Comparison of ENCODE assay signal across 2 cellular contexts in the genomic region with DNA sequence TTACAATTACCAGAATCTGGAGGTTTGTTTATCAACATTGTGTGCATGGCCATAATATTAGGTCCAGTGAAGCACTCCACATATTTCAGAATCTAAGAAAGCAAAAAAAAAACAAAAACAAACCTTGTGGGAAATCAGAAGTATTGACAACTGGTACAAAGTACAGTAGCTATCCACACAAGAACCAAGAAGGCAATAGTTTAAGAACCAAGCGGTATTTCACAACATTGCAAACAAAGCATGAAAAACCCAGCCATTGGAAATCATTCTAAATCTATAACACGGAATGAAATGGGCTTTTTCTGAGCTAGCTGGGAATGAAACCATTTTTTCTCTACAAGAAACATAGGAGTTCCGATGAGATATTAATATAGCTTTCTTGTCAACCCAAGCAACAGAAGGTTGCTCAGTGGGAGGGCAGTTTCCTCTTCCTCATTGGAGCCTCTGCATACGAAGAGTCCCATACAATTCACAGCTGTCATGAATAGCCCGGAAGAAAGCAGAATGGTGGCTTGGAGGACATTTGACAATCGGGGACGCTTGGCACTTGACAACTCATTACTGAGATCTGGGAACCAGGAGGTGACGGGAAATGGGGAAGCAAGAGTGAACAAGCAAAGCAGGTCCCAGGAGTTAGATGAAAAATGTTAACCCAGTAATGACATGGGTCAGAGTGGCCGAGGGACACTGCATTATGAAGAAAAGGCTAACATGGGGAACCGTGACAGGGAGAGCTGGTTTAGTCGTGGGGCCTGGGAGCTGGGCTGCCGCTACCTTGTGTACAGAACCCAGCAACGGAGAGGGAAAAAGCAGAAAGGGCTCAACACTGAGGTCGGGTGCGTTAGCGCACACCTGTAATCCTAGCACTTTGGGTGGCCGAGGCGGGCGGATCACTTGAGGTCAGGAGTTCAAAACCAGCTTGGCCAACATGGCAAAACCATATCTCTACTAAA.
TF ChIP-seq lines count a peak whose summit lies in the region.

No MANE protein-coding gene starts in this region.

TF ChIP-seq in IMR-90, 13 proteins besides CTCF, POLR2A, EP300 and RAD21:
- TF ChIP-seq MAFK (IDR thresholded peaks at IDR 0.05; ENCODE audit: low read depth, low read length), result no peak
- peak; percentile 26; the same call in 1 of the 2 replicates for TF ChIP-seq CEBPB (IDR thresholded peaks at IDR 0.05; ENCODE audit: low read depth, low read length)

TF ChIP-seq in H1, 55 proteins besides CTCF, POLR2A, EP300 and RAD21:
- TF ChIP-seq EZH2 (IDR thresholded peaks at IDR 0.05; ENCODE audit: low read depth, low read length, severe bottlenecking) (no peak), CHD7 (IDR thresholded peaks at IDR 0.05; ENCODE audit: insufficient replicate concordance, low read length) (no peak), NANOG (IDR thresholded peaks at IDR 0.05; ENCODE audit: insufficient read depth, low read depth, low read length, poor library complexity, severe bottlenecking) (no peak), JUN (IDR thresholded peaks at IDR 0.05; ENCODE audit: low read depth, low read length) (no peak), ASH2L (IDR thresholded peaks at IDR 0.05; ENCODE audit: low read length) (no peak), PHF8 (conservative IDR thresholded peaks at IDR 0.05; ENCODE audit: low read depth, low read length) (no peak)
- TF ChIP-seq, protein P1, sequence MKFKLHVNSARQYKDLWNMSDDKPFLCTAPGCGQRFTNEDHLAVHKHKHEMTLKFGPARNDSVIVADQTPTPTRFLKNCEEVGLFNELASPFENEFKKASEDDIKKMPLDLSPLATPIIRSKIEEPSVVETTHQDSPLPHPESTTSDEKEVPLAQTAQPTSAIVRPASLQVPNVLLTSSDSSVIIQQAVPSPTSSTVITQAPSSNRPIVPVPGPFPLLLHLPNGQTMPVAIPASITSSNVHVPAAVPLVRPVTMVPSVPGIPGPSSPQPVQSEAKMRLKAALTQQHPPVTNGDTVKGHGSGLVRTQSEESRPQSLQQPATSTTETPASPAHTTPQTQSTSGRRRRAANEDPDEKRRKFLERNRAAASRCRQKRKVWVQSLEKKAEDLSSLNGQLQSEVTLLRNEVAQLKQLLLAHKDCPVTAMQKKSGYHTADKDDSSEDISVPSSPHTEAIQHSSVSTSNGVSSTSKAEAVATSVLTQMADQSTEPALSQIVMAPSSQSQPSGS (IDR thresholded peaks at IDR 0.05; ENCODE audit: low read length), result no peak
